ENCODE assay signal across 15 cellular contexts in genomic region chr9:125784286-125785049, GRCh38. TPM values are rescaled to one million over a fixed set of nuclear protein-coding genes. Genes with fewer than 3 reads are reported as not detected.
A peak's percentile ranks its signal among the peaks of the same experiment; 100 is the strongest.
DNase-seq lines count a peak whose midpoint lies in the region; ATAC-seq, FAIRE-seq and TF ChIP-seq lines count a peak whose summit lies in the region.
"Had no signal": no experiment of that assay in that cellular context is flagged by ENCODE, and none has a peak within 500 bp of the region (broad histone marks: within the 10 kb centered on the region; RNA-seq: fewer than 3 reads in every experiment).

No MANE protein-coding gene starts in this region.

- TF ChIP-seq POLR2A in H54 (IDR thresholded peaks at IDR 0.05; ENCODE audit: low read depth, low read length) (no peak), Peyer's patch (IDR thresholded peaks at IDR 0.05) (no peak)

- no peaks in the 10 kb centered on the region for H3K9me3 Mint-ChIP-seq in CD4-positive, CD25-positive, alpha-beta regulatory T cell
- H3K9me3 Mint-ChIP-seq in naive thymus-derived CD8-positive, alpha-beta T cell: no peaks in the 10 kb centered on the region

- H2AFZ ChIP-seq in mammary epithelial cell (ENCODE audit: low read depth, low read length): no peak overlapping the region

- no peak overlapping the region for H3K9ac ChIP-seq in mammary epithelial cell (ENCODE audit: insufficient read depth, low read length)

- POLR2A ChIA-PET in naive thymus-derived CD8-positive, alpha-beta T cell (lab: Charles Lee): no interaction called here

- in situ Hi-C loops in mammary epithelial cell (cut with MboI; ENCODE audit: low sequenced_read_pairs in 2 of 2): no loop called here
- in situ Hi-C loops in GM13977 (cut with MboI; ENCODE audit: low pct_unique_long_range_greater_than_20kb, low sequenced_read_pairs, unreplicated experiment): no loop called here

- no peak for TF ChIP-seq CTCF in mammary epithelial cell (conservative IDR thresholded peaks at IDR 0.05 in 1 of 2, IDR thresholded peaks at IDR 0.05 in 1 of 2; ENCODE audit: extremely low read depth in 1 of 2, insufficient read depth in 1 of 2, low read depth in 1 of 2, low read length in 2 of 2)
- no peak for TF ChIP-seq CTCF in Peyer's patch (IDR thresholded peaks at IDR 0.05)
- TF ChIP-seq CTCF in GM13977 (IDR thresholded peaks at IDR 0.05; ENCODE audit: extremely low read depth, insufficient read depth, missing control alignments): no peak

- peaks cover 57% of the 10 kb centered on the region for H3K79me2 ChIP-seq in mammary epithelial cell (ENCODE audit: insufficient read depth, low read length)

- CTCF ChIA-PET in mammary epithelial cell (lab: Charles Lee; ENCODE audit: low non-redundant PET): no interaction called here

- H3K4me3 ChIP-seq in CD4-positive, CD25-positive, alpha-beta regulatory T cell (ENCODE audit: low read depth, low read length): peak overlapping the region; percentile 70
- H3K4me3 ChIP-seq in mammary epithelial cell (replicated peaks in 1 of 3; ENCODE audit: insufficient read depth in 1 of 3, low read depth in 2 of 3, low read length in 3 of 3) (no peak overlapping the region), small intestine (ENCODE audit: low read depth in 1 of 2, low read length in 2 of 2) (no peak overlapping the region), Peyer's patch (no peak overlapping the region)
- H3K4me3 ChIP-seq: colonic mucosa had no signal

- H3K36me3 Mint-ChIP-seq in CD4-positive, CD25-positive, alpha-beta regulatory T cell: peaks cover 5% of the 10 kb centered on the region
- H3K36me3 Mint-ChIP-seq in naive thymus-derived CD8-positive, alpha-beta T cell: peaks cover 0 to 7% (median 4%) of the 10 kb centered on the region in 3 donors

- peak overlapping the region; percentile 14 for H3K27ac ChIP-seq in CD4-positive, CD25-positive, alpha-beta regulatory T cell (ENCODE audit: insufficient read depth, low read length, poor library complexity, severe bottlenecking)
- no peak overlapping the region for H3K27ac ChIP-seq in mammary epithelial cell (ENCODE audit: insufficient read depth, low read depth, low read length)
- H3K27ac ChIP-seq in small intestine (ENCODE audit: low read depth in 1 of 2, low read length in 1 of 2): no peak overlapping the region
- no peak overlapping the region for H3K27ac ChIP-seq in Peyer's patch
- H3K27ac ChIP-seq: colonic mucosa had no signal

- peak overlapping the region; percentile 62 to 92 (median 69) for H3K27ac Mint-ChIP-seq in CD4-positive, CD25-positive, alpha-beta regulatory T cell
- peak overlapping the region in 9 of 10 donors; percentile 23 to 83 (median 57) for H3K27ac Mint-ChIP-seq in naive thymus-derived CD8-positive, alpha-beta T cell

- no peaks in the 10 kb centered on the region for H4K20me1 ChIP-seq in mammary epithelial cell (ENCODE audit: insufficient read depth, low read length)

- no peak for ATAC-seq in CD4-positive, CD25-positive, alpha-beta regulatory T cell (ENCODE audit: low read depth in 2 of 2)
- ATAC-seq in naive thymus-derived CD8-positive, alpha-beta T cell: no peak
- ATAC-seq: HCT116 had no signal

- peaks cover 23 to 40% (median 34%) of the 10 kb centered on the region in 4 donors for H3K4me1 Mint-ChIP-seq in CD4-positive, CD25-positive, alpha-beta regulatory T cell
- peaks cover 19 to 31% (median 25%) of the 10 kb centered on the region in 4 donors for H3K4me1 Mint-ChIP-seq in naive thymus-derived CD8-positive, alpha-beta T cell

- H3K27me3 Mint-ChIP-seq in CD4-positive, CD25-positive, alpha-beta regulatory T cell: no peaks in the 10 kb centered on the region
- no peaks in the 10 kb centered on the region for H3K27me3 Mint-ChIP-seq in naive thymus-derived CD8-positive, alpha-beta T cell

- 98% methylated on average over 6 of the region's 6 CpGs for WGBS in mammary epithelial cell (ENCODE audit: low coverage, missing lambda C conversion rate)
- 82 to 89% (median 88%) methylated on average over 6 of the region's 6 CpGs for WGBS in small intestine, 3 donors

- H3K4me3 Mint-ChIP-seq in CD4-positive, CD25-positive, alpha-beta regulatory T cell: peak overlapping the region; percentile 59 to 83 (median 74)
- peak overlapping the region; percentile 13 to 69 (median 59) for H3K4me3 Mint-ChIP-seq in naive thymus-derived CD8-positive, alpha-beta T cell

- peaks cover 22% of the 10 kb centered on the region for H3K4me1 ChIP-seq in CD4-positive, CD25-positive, alpha-beta regulatory T cell (ENCODE audit: control insufficient read depth, insufficient read depth, low read length, poor library complexity, severe bottlenecking)
- no peaks in the 10 kb centered on the region for H3K4me1 ChIP-seq in mammary epithelial cell (ENCODE audit: insufficient read depth, low read length)
- H3K4me1 ChIP-seq in small intestine (ENCODE audit: control insufficient read depth in 2 of 2, insufficient read depth in 1 of 2, low read depth in 1 of 2, low read length in 1 of 2): peaks cover 0 to 4% of the 10 kb centered on the region in 2 donors
- peaks cover 0 to 6% (median 0%) of the 10 kb centered on the region in 4 donors for H3K4me1 ChIP-seq in Peyer's patch
- H3K4me1 ChIP-seq: colonic mucosa had no signal

- H3K4me2 ChIP-seq in mammary epithelial cell (ENCODE audit: insufficient read depth, low read depth, low read length): no peak overlapping the region

- intact Hi-C loops in mammary epithelial cell (cut with micrococcal nuclease): no loop called here

- no peaks in the 10 kb centered on the region for H3K36me3 ChIP-seq in CD4-positive, CD25-positive, alpha-beta regulatory T cell (ENCODE audit: control insufficient read depth, insufficient read depth, low read length)
- no peaks in the 10 kb centered on the region for H3K36me3 ChIP-seq in mammary epithelial cell (ENCODE audit: insufficient read depth, low read length)
- H3K36me3 ChIP-seq in small intestine (ENCODE audit: control insufficient read depth in 2 of 2, insufficient read depth in 2 of 2, low read length in 2 of 2): no peaks in the 10 kb centered on the region
- no peaks in the 10 kb centered on the region for H3K36me3 ChIP-seq in Peyer's patch
- H3K36me3 ChIP-seq: colonic mucosa had no signal

- no TSS peak for BruUV-seq in mammary epithelial cell (replicated peaks; lab: Mats Ljungman, UMichigan)

- FAIRE-seq in H54 (lab: Jason Lieb, UNC) (peak; percentile 53), small intestine (lab: Jason Lieb, UNC) (no peak)

- DNase-seq in CD4-positive, CD25-positive, alpha-beta regulatory T cell: no peak
- no peak for DNase-seq in H54 (ENCODE audit: insufficient read length, low spot score)
- peak; percentile 20 for DNase-seq in mammary epithelial cell
- no peak for DNase-seq in naive thymus-derived CD8-positive, alpha-beta T cell
- DNase-seq in small intestine: no peak
- no peak for DNase-seq in CD1c-positive myeloid dendritic cell (ENCODE audit: extremely low spot score)
- no peak for DNase-seq in Peyer's patch
- DNase-seq in GM13977 (ENCODE audit: low spot score): no peak
- DNase-seq: colonic mucosa, DMS 273 treated with DMSO at 0.1 percent for 48 hours, NCI-H1417 treated with DMSO at 0.1 percent for 48 hours, NCI-H510A, occipital lobe, substantia nigra had no signal

- H3K27me3 ChIP-seq in CD4-positive, CD25-positive, alpha-beta regulatory T cell (ENCODE audit: control insufficient read depth, insufficient read depth, low read length): no peaks in the 10 kb centered on the region
- H3K27me3 ChIP-seq in mammary epithelial cell (ENCODE audit: insufficient read depth, low read length) (no peaks in the 10 kb centered on the region), small intestine (ENCODE audit: control insufficient read depth in 2 of 2, insufficient read depth in 2 of 2, low read length in 2 of 2) (no peaks in the 10 kb centered on the region), Peyer's patch (no peaks in the 10 kb centered on the region)
- H3K27me3 ChIP-seq: colonic mucosa had no signal

- dilution Hi-C loops in mammary epithelial cell (cut with HindIII; ENCODE audit: low sequenced_read_pairs): no loop called here

- H3K9me3 ChIP-seq in CD4-positive, CD25-positive, alpha-beta regulatory T cell (ENCODE audit: control insufficient read depth in 2 of 2, low read length in 2 of 2): no peaks in the 10 kb centered on the region
- no peaks in the 10 kb centered on the region for H3K9me3 ChIP-seq in mammary epithelial cell (replicated peaks; ENCODE audit: insufficient read depth, low read length)
- no peaks in the 10 kb centered on the region for H3K9me3 ChIP-seq in small intestine (ENCODE audit: control insufficient read depth, low read depth)
- H3K9me3 ChIP-seq in Peyer's patch: no peaks in the 10 kb centered on the region
- H3K9me3 ChIP-seq: colonic mucosa had no signal

RNA-seq across cellular contexts. Expression of gene PBX3, which starts 37.3 kb away (rescaled TPM):
- total RNA-seq in CD4-positive, CD25-positive, alpha-beta regulatory T cell: 18.3 TPM
- 1 to 10 TPM; 3.7 to 7.7 (median 4.5) TPM for polyA plus RNA-seq in CD4-positive, CD25-positive, alpha-beta regulatory T cell
- total RNA-seq in mammary epithelial cell (10 to 100 TPM; 22.2 to 29.0 TPM), Peyer's patch (10 to 100 TPM in 3 of 4 donors, 1 to 10 TPM in 1; 7.7 to 83.3 (median 12.1) TPM)
- polyA plus RNA-seq in mammary epithelial cell (24.8 TPM), small intestine (1 to 10 TPM; 2.5 to 8.7 (median 4.1) TPM)
- 16.6 TPM for polyA minus RNA-seq in mammary epithelial cell
- total RNA-seq in naive thymus-derived CD8-positive, alpha-beta T cell: 10 to 100 TPM; 22.2 to 27.5 TPM
- 1 to 10 TPM; 2.9 to 4.2 (median 3.8) TPM for polyA plus RNA-seq in naive thymus-derived CD8-positive, alpha-beta T cell
